Comparison of ENCODE assay signal across 23 cellular contexts in genomic region chr2:53843595-53843994, GRCh38.
"Had no signal": no experiment of that assay in that cellular context is flagged by ENCODE, and none has a peak within 500 bp of the region (broad histone marks: within the 10 kb centered on the region; RNA-seq: fewer than 3 reads in every experiment).

No MANE protein-coding gene starts in this region.

- H3K4me3 Mint-ChIP-seq: effector memory CD8-positive, alpha-beta T cell; memory B cell; mesothelial cell of epicardium; natural killer cell; neural progenitor cell; stimulated activated effector memory CD8-positive, alpha-beta T cell treated with anti-CD3 and anti-CD28 coated beads, Interleukin-12 subunit alpha, Interleukin-12 subunit beta, amount 100 ng/mL, for 72 hours; stimulated activated naive CD8-positive, alpha-beta T cell treated with anti-CD3 and anti-CD28 coated beads, Interleukin-15, Interleukin-2, amounts not matched to agents 100 ng/mL and 50 ng/mL, for 24 hours had no signal

- DNase-seq: effector memory CD8-positive, alpha-beta T cell; esophagus squamous epithelium; foreskin fibroblast; head of caudate nucleus; kidney; left cardiac atrium; left ventricle myocardium inferior; lower lobe of right lung; natural killer cell; nucleus accumbens; ovary; right cardiac atrium; stimulated activated CD4-positive, alpha-beta T cell treated with anti-CD3 and anti-CD28 coated beads, Interleukin-4, amount 100 ng/mL, for 1 hour; stimulated activated CD8-positive, alpha-beta memory T cell treated with anti-CD3 and anti-CD28 coated beads, Interleukin-4, amount 100 ng/mL, for 48 hours; tibial artery; upper lobe of left lung; uterus had no signal

- H3K36me3 Mint-ChIP-seq: natural killer cell had no signal

- H3K27me3 Mint-ChIP-seq: effector memory CD8-positive, alpha-beta T cell; memory B cell; stimulated activated naive CD8-positive, alpha-beta T cell treated with anti-CD3 and anti-CD28 coated beads, Interleukin-15, Interleukin-2, amounts not matched to agents 100 ng/mL and 50 ng/mL, for 24 hours had no signal

- H3K4me2 ChIP-seq: hepatocyte, neural progenitor cell had no signal

- H3K27ac ChIP-seq: esophagus squamous epithelium, hepatocyte, left ventricle myocardium inferior, lower lobe of right lung, neural progenitor cell, ovary, tibial artery, upper lobe of left lung, uterus had no signal

- H3K4me1 ChIP-seq: left ventricle myocardium inferior, lower lobe of right lung, neural progenitor cell, tibial artery, upper lobe of left lung, uterus had no signal

- H3K9me3 ChIP-seq: esophagus squamous epithelium, lower lobe of right lung, ovary, tibial artery, upper lobe of left lung, uterus had no signal

- ATAC-seq: effector memory CD8-positive, alpha-beta T cell; left cardiac atrium; lower lobe of right lung; natural killer cell; right cardiac atrium; stimulated activated effector memory CD8-positive, alpha-beta T cell treated with anti-CD3 and anti-CD28 coated beads, Interleukin-12 subunit alpha, Interleukin-12 subunit beta, amount 100 ng/mL, for 72 hours had no signal

- H2AFZ ChIP-seq: hepatocyte, neural progenitor cell had no signal

- H3K9me3 Mint-ChIP-seq: natural killer cell; stimulated activated effector memory CD8-positive, alpha-beta T cell treated with anti-CD3 and anti-CD28 coated beads, Interleukin-12 subunit alpha, Interleukin-12 subunit beta, amount 100 ng/mL, for 72 hours; stimulated activated naive CD8-positive, alpha-beta T cell treated with anti-CD3 and anti-CD28 coated beads, Interleukin-15, Interleukin-2, amounts not matched to agents 100 ng/mL and 50 ng/mL, for 24 hours had no signal

- H3K36me3 ChIP-seq: lower lobe of right lung, neural progenitor cell, ovary, upper lobe of left lung, uterus had no signal

- H3K79me2 ChIP-seq: hepatocyte had no signal

- H3K27me3 ChIP-seq: esophagus squamous epithelium, hepatocyte, neural progenitor cell, ovary, tibial artery, upper lobe of left lung, uterus had no signal

- H3K4me3 ChIP-seq: esophagus squamous epithelium, hepatocyte, left ventricle myocardium inferior, lower lobe of right lung, neural progenitor cell, ovary, tibial artery, upper lobe of left lung, uterus had no signal

- H3K4me1 Mint-ChIP-seq: mesothelial cell of epicardium; natural killer cell; neural progenitor cell; stimulated activated effector memory CD8-positive, alpha-beta T cell treated with anti-CD3 and anti-CD28 coated beads, Interleukin-12 subunit alpha, Interleukin-12 subunit beta, amount 100 ng/mL, for 72 hours had no signal

- H3K9ac ChIP-seq: neural progenitor cell had no signal

- H3K27ac Mint-ChIP-seq: memory B cell; mesothelial cell of epicardium; natural killer cell; neural progenitor cell; stimulated activated effector memory CD8-positive, alpha-beta T cell treated with anti-CD3 and anti-CD28 coated beads, Interleukin-12 subunit alpha, Interleukin-12 subunit beta, amount 100 ng/mL, for 72 hours; stimulated activated naive CD8-positive, alpha-beta T cell treated with anti-CD3 and anti-CD28 coated beads, Interleukin-15, Interleukin-2, amounts not matched to agents 100 ng/mL and 50 ng/mL, for 24 hours had no signal
